In genomic region chr20:36998652-36999051, GRCh38 we compare ENCODE assay signal across 1 cellular context.
TF ChIP-seq lines count a peak whose summit lies in the region.

No MANE protein-coding gene starts in this region.

TF ChIP-seq in GM12878, 131 proteins besides CTCF, POLR2A, EP300 and RAD21 (continued from another document):
- TF ChIP-seq PML (IDR thresholded peaks at IDR 0.05; ENCODE audit: low read length), result no peak
- no peak for TF ChIP-seq SKIL (IDR thresholded peaks at IDR 0.05; ENCODE audit: low read depth, poor library complexity, severe bottlenecking)
- TF ChIP-seq SUZ12 (IDR thresholded peaks at IDR 0.05; ENCODE audit: unreplicated experiment), result no peak
- no peak for TF ChIP-seq SMAD1 (IDR thresholded peaks at IDR 0.05; ENCODE audit: low read depth, partially characterized antibody)
- TF ChIP-seq STAT1 (conservative IDR thresholded peaks at IDR 0.05), result no peak
- no peak for TF ChIP-seq FOXM1 (IDR thresholded peaks at IDR 0.05; ENCODE audit: low read depth, low read length)
- no peak for TF ChIP-seq SMARCA5 (IDR thresholded peaks at IDR 0.05)
